ENCODE assay signal across 8 cellular contexts in genomic region chr1:26288311-26288941, GRCh38. TPM values are rescaled to one million over a fixed set of nuclear protein-coding genes. Genes with fewer than 3 reads are reported as not detected.
DNase-seq lines count a peak whose midpoint lies in the region; ATAC-seq and TF ChIP-seq lines count a peak whose summit lies in the region.

No MANE protein-coding gene starts in this region.

- H3K4me3 ChIP-seq in ascending aorta (no peak overlapping the region), spleen (peak overlapping the region in 1 of 8 donors; percentile 49)

- H3K27me3 ChIP-seq in ascending aorta (no peaks in the 10 kb centered on the region), spleen (replicated peaks in 1 of 7) (no peaks in the 10 kb centered on the region)

- H3K36me3 ChIP-seq in ascending aorta (no peaks in the 10 kb centered on the region), spleen (peaks cover 0 to 28% (median 0%) of the 10 kb centered on the region in 6 donors)

- peak overlapping the region; percentile 97 for H3K27ac Mint-ChIP-seq in T-helper 1 cell treated with Interleukin-12 subunit alpha and Interleukin-12 subunit beta and Interleukin-4 antibody, amounts not matched to agents 30 μg/mL and 1 μg/mL, for 36 hours

- H3K27ac ChIP-seq in ascending aorta (peak overlapping the region; percentile 5 to 20), spleen (peak overlapping the region; percentile 84 to 99 (median 94))

- 17 to 32% (median 24%) methylated on average over 3 to 5 of the region's 5 CpGs for WGBS in spleen, 5 donors

- DNase-seq in GM03348 (ENCODE audit: low spot score) (peak; percentile 4), ascending aorta (ENCODE audit: low spot score in 2 of 2) (no peak), spleen (peak; percentile 85), NCI-H1417 (lab: John Stamatoyannopoulos, UW) (no peak), islet precursor cell (no peak), SW 1271 (lab: John Stamatoyannopoulos, UW) (no peak)

- H3K4me3 Mint-ChIP-seq in T-helper 1 cell treated with Interleukin-12 subunit alpha and Interleukin-12 subunit beta and Interleukin-4 antibody, amounts not matched to agents 30 μg/mL and 1 μg/mL, for 36 hours = peak overlapping the region; percentile 78

- no peaks in the 10 kb centered on the region for H3K9me3 Mint-ChIP-seq in T-helper 1 cell treated with Interleukin-12 subunit alpha and Interleukin-12 subunit beta and Interleukin-4 antibody, amounts not matched to agents 30 μg/mL and 1 μg/mL, for 36 hours

- no peaks in the 10 kb centered on the region for H3K9me3 ChIP-seq in ascending aorta
- H3K9me3 ChIP-seq in spleen = no peaks in the 10 kb centered on the region

- peaks cover 28% of the 10 kb centered on the region for H3K36me3 Mint-ChIP-seq in T-helper 1 cell treated with Interleukin-12 subunit alpha and Interleukin-12 subunit beta and Interleukin-4 antibody, amounts not matched to agents 30 μg/mL and 1 μg/mL, for 36 hours (ENCODE audit: low read depth)

- H3K4me1 Mint-ChIP-seq in T-helper 1 cell treated with Interleukin-12 subunit alpha and Interleukin-12 subunit beta and Interleukin-4 antibody, amounts not matched to agents 30 μg/mL and 1 μg/mL, for 36 hours (ENCODE audit: low read depth) = peaks cover 76% of the 10 kb centered on the region

- intact Hi-C loops in ascending aorta (cut with DNase I) = no loop called here
- intact Hi-C loops in spleen (cut with DNase I; ENCODE audit: low total_unique reads) = no loop called here

- no peak for TF ChIP-seq CTCF in ascending aorta (IDR thresholded peaks at IDR 0.05)
- peak in 1 of 11 experiments; percentile 4 for TF ChIP-seq CTCF in spleen (IDR thresholded peaks at IDR 0.05 in 8 of 11, conservative IDR thresholded peaks at IDR 0.05 in 3 of 11)

- H3K27me3 Mint-ChIP-seq in T-helper 1 cell treated with Interleukin-12 subunit alpha and Interleukin-12 subunit beta and Interleukin-4 antibody, amounts not matched to agents 30 μg/mL and 1 μg/mL, for 36 hours (ENCODE audit: low read depth) = no peaks in the 10 kb centered on the region

- ATAC-seq in HG03097 (IDR thresholded peaks at IDR 0.05; ENCODE audit: low FRiP score, unreplicated experiment) = no peak

- H3K4me1 ChIP-seq in ascending aorta (peaks cover 4 to 14% of the 10 kb centered on the region in 2 donors), spleen (peaks cover 76 to 100% (median 98%) of the 10 kb centered on the region in 6 donors)

- TF ChIP-seq POLR2A in spleen (IDR thresholded peaks at IDR 0.05) = no peak

RNA-seq across cellular contexts. Expression of gene SH3BGRL3, which starts 8.5 kb away (rescaled TPM):
- total RNA-seq in ascending aorta (228 TPM), spleen (100 to 1,000 TPM; 139 to 261 (median 233) TPM)
- 100 to 1,000 TPM; 249 to 319 (median 286) TPM for polyA plus RNA-seq in spleen

RNA-seq across cellular contexts. Expression of gene UBXN11, which starts 18.0 kb away (rescaled TPM):
- total RNA-seq in ascending aorta (14.5 TPM), spleen (10 to 100 TPM; 25.1 to 67.1 (median 48.0) TPM)
- polyA plus RNA-seq in spleen = 10 to 100 TPM; 26.6 to 67.8 (median 66.1) TPM

RNA-seq across cellular contexts. Expression of gene CD52, which starts 29.3 kb away (rescaled TPM):
- total RNA-seq in ascending aorta (not detected), spleen (100 to 1,000 TPM; 206 to 422 (median 301) TPM)
- polyA plus RNA-seq in spleen = 1,000 to 10,000 TPM; 2,248 to 3,726 (median 2,540) TPM

RNA-seq across cellular contexts. Expression of gene CEP85, which starts 54.4 kb away (rescaled TPM):
- total RNA-seq in ascending aorta (5.0 TPM), spleen (10 to 100 TPM in 5 of 7 donors, 1 to 10 TPM in 2; 7.8 to 14.9 (median 10.8) TPM)
- 1 to 10 TPM; 3.9 to 5.2 (median 4.2) TPM for polyA plus RNA-seq in spleen

Comparison
In these comparisons a context has a peak if more than half of its experiments do, and no peak if none do; other contexts are left out.
1. DNase-seq: peak in GM03348 (single experiment) and spleen (single experiment); none in ascending aorta (0 of 2), NCI-H1417 (0 of 3), islet precursor cell (single experiment) and SW 1271 (0 of 2).
2. RNA of gene CD52, which starts 29.3 kb away (total RNA-seq): 206 to 422 TPM in spleen; not detected in ascending aorta (single experiment); every median in the first group is over 100 times any median in the second.